In genomic region chr11:638616-639323, GRCh38 we compare ENCODE assay signal across 1 cellular context.
TF ChIP-seq lines count a peak whose summit lies in the region.

No MANE protein-coding gene starts in this region.

TF ChIP-seq in H1, 55 proteins besides CTCF, POLR2A, EP300 and RAD21:
- TF ChIP-seq GABPA (IDR thresholded peaks at IDR 0.05; ENCODE audit: borderline replicate concordance, insufficient read depth, low read length), result no peak
- TF ChIP-seq TBP (IDR thresholded peaks at IDR 0.05; ENCODE audit: low read depth, low read length), result 0 out of 2 replicates have a peak, but pooled peaks have one; percentile 12
- no peak for TF ChIP-seq KDM1A (IDR thresholded peaks at IDR 0.05; ENCODE audit: borderline replicate concordance, low read length)
- 0 out of 2 replicates have a peak, but pooled peaks have one; percentile 13 for TF ChIP-seq ATF2 (IDR thresholded peaks at IDR 0.05; ENCODE audit: low read length)
- no peak for TF ChIP-seq TCF12 (IDR thresholded peaks at IDR 0.05; ENCODE audit: low read depth, low read length)
- TF ChIP-seq SIX5 (IDR thresholded peaks at IDR 0.05; ENCODE audit: low read depth, low read length), result no peak
- TF ChIP-seq FOSL1 (IDR thresholded peaks at IDR 0.05; ENCODE audit: insufficient read depth, low read depth, low read length), result no peak
- TF ChIP-seq BRCA1 (IDR thresholded peaks at IDR 0.05; ENCODE audit: low read depth, low read length), result no peak
- TF ChIP-seq BCL11A (IDR thresholded peaks at IDR 0.05; ENCODE audit: low read depth in 2 of 2, low read length in 2 of 2), result no peak
- TF ChIP-seq NRF1 (IDR thresholded peaks at IDR 0.05; ENCODE audit: low read depth, low read length), result no peak
- TF ChIP-seq SIN3A (conservative IDR thresholded peaks at IDR 0.05 in 1 of 2, IDR thresholded peaks at IDR 0.05 in 1 of 2; ENCODE audit: low read depth in 1 of 2, low read length in 2 of 2), result no peak
- no peak for TF ChIP-seq RXRA (IDR thresholded peaks at IDR 0.05; ENCODE audit: insufficient read depth, low read depth, low read length)
- TF ChIP-seq TAF7 (optimal IDR thresholded peaks at IDR 0.05; ENCODE audit: borderline replicate concordance, low read depth, low read length), result no peak
- TF ChIP-seq BACH1 (IDR thresholded peaks at IDR 0.05; ENCODE audit: low read length), result no peak
- TF ChIP-seq CEBPB (IDR thresholded peaks at IDR 0.05; ENCODE audit: low read depth, low read length), result no peak
- TF ChIP-seq SUZ12 (IDR thresholded peaks at IDR 0.05; ENCODE audit: low read length), result no peak
- no peak for TF ChIP-seq SAP30 (IDR thresholded peaks at IDR 0.05; ENCODE audit: insufficient read depth, insufficient replicate concordance, low read length)
- TF ChIP-seq SIRT6 (IDR thresholded peaks at IDR 0.05; ENCODE audit: low read length), result no peak
- peak; percentile 59 for TF ChIP-seq POLR2AphosphoS5 (IDR thresholded peaks at IDR 0.05; ENCODE audit: low read depth, low read length)
- no peak for TF ChIP-seq HDAC2 (IDR thresholded peaks at IDR 0.05; ENCODE audit: borderline replicate concordance in 1 of 2, low read depth in 2 of 2, low read length in 2 of 2)
- TF ChIP-seq TAF1 (IDR thresholded peaks at IDR 0.05; ENCODE audit: low read depth, low read length), result peak; percentile 69
- peak; percentile 9 for TF ChIP-seq KDM4A (IDR thresholded peaks at IDR 0.05; ENCODE audit: low read depth, low read length, severe bottlenecking)
- peak; percentile 76; the same call in 1 of the 2 replicates for TF ChIP-seq TEAD4 (IDR thresholded peaks at IDR 0.05; ENCODE audit: low read depth, low read length)
- TF ChIP-seq SP2 (IDR thresholded peaks at IDR 0.05; ENCODE audit: low read length), result no peak
- no peak for TF ChIP-seq ATF3 (IDR thresholded peaks at IDR 0.05; ENCODE audit: insufficient read depth, low read depth, low read length)
